8 cellular contexts compared by ENCODE assay signal in the genomic region with DNA sequence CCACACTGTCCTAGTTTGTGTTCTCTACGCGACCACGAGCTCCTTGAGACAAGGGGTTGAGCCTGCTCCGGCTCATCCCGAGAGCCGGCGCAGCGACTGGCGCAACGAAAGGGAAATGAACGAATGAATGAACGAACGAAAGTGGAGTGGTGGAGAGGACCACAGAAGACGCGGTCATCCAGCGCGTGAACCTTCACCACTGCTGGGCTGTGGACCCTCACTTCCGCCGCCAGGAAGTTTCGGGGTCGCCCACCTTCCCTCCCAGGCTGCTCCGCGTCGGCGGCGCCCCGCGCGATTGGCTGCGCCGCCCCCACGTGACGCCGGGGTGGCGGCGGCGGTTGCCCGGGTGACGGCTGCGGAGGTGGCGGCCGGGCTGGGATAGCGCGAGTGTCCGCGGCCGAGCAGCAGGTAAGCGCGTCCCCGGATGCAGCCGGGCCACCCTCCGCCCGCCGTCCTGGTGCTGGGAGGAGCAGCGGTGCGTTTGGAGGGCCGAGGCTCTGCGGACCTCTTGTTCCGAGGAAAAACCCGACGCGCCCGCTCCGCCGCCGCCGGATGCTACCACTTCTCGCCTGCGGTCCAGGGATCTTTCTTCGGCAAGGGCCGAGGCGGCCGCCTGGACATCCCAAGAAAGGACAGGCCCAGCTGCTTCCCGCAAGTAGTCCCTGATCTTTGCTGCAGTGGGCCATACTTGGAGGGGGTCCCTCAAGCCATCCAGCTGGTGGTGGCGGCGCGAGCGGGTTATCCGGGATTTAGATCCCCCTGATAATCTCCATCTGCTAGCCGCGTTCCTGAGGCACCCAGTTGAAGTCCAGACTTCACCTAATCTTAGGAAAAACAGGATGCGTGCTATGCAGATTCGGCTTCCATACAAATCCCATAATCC. TPM values are rescaled to one million over a fixed set of nuclear protein-coding genes. Genes with fewer than 3 reads are reported as not detected.
A peak's percentile ranks its signal among the peaks of the same experiment; 100 is the strongest.
DNase-seq lines count a peak whose midpoint lies in the region; ATAC-seq, FAIRE-seq and TF ChIP-seq lines count a peak whose summit lies in the region.

A gene with protein sequence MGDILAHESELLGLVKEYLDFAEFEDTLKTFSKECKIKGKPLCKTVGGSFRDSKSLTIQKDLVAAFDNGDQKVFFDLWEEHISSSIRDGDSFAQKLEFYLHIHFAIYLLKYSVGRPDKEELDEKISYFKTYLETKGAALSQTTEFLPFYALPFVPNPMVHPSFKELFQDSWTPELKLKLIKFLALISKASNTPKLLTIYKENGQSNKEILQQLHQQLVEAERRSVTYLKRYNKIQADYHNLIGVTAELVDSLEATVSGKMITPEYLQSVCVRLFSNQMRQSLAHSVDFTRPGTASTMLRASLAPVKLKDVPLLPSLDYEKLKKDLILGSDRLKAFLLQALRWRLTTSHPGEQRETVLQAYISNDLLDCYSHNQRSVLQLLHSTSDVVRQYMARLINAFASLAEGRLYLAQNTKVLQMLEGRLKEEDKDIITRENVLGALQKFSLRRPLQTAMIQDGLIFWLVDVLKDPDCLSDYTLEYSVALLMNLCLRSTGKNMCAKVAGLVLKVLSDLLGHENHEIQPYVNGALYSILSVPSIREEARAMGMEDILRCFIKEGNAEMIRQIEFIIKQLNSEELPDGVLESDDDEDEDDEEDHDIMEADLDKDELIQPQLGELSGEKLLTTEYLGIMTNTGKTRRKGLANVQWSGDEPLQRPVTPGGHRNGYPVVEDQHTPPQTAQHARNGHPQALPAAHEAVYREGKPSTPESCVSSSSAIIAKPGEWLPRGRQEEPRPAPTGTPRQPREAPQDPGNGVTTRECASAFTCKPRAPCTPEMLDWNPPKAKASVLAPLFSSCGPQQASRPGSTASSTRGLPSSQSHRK (plus strand): TSS at position 341 of the 883 bp plus-strand sequence. CDS start 7,608 bp downstream, outside the sequence.

- no peaks in the 10 kb centered on the region for H3K9me3 ChIP-seq in adipocyte (ENCODE audit: control insufficient read depth, low read length)
- no peaks in the 10 kb centered on the region for H3K9me3 ChIP-seq in heart left ventricle

- H3K36me3 Mint-ChIP-seq in HFFc6 (ENCODE audit: low read depth) (peaks cover 19% of the 10 kb centered on the region), type B pancreatic cell (peaks cover 10% of the 10 kb centered on the region)

- H3K9ac ChIP-seq in adipocyte (ENCODE audit: low read length) = peak within 1 kb of the TSS; percentile 92

- H3K9me3 Mint-ChIP-seq in HFFc6 (no peaks in the 10 kb centered on the region), type B pancreatic cell (no peaks in the 10 kb centered on the region)

- H3K27ac ChIP-seq in heart left ventricle = peak within 1 kb of the TSS in 10 of 12 donors; percentile 4 to 79 (median 46)

- WGBS in heart left ventricle, 4 donors = 0 to 2% (median 1%) methylated on average over 31 to 83 of the region's 83 CpGs

- H3K4me1 ChIP-seq in adipocyte (ENCODE audit: control insufficient read depth, insufficient read depth, low read length) (no peaks in the 10 kb centered on the region), heart left ventricle (peaks cover 0 to 17% (median 10%) of the 10 kb centered on the region in 12 donors)

- TF ChIP-seq CTCF in HFFc6 (IDR thresholded peaks at IDR 0.05) (no peak), heart left ventricle (IDR thresholded peaks at IDR 0.05) (peak in 1 of 12 donors; percentile 6), type B pancreatic cell (conservative IDR thresholded peaks at IDR 0.05) (peak; percentile 41)

- intact Hi-C loops in heart left ventricle (cut with DNase I) = loop anchor here in 3 of 10 donors (5.0 to 10.0 kb wide), 2 partner anchors 91 to 94 kb away; no protein-coding TSS in a partner anchor
- intact Hi-C loops in posterior cingulate gyrus (cut with DNase I) = loop anchor here (10.0 kb wide), 1 partner anchor 94 kb away; no protein-coding TSS in a partner anchor

- ATAC-seq in heart left ventricle = peak; percentile 81 to 99 (median 97)

- H3K4me3 ChIP-seq in adipocyte (ENCODE audit: low read length) (peak within 1 kb of the TSS; percentile 97), heart left ventricle (peak within 1 kb of the TSS; percentile 52 to 94 (median 84))

- peaks cover 37% of the 10 kb centered on the region for H3K4me1 Mint-ChIP-seq in HFFc6 (ENCODE audit: low read depth)
- peaks cover 12% of the 10 kb centered on the region for H3K4me1 Mint-ChIP-seq in type B pancreatic cell (ENCODE audit: unreplicated experiment)

- no peaks in the 10 kb centered on the region for H3K27me3 ChIP-seq in adipocyte (replicated peaks; ENCODE audit: control insufficient read depth, insufficient read depth, low read length)
- H3K27me3 ChIP-seq in heart left ventricle = no peaks in the 10 kb centered on the region

- H3K4me3 Mint-ChIP-seq in HFFc6 (peak within 1 kb of the TSS; percentile 94), type B pancreatic cell (peak within 1 kb of the TSS; percentile 96)

- DNase-seq in GM12891 (ENCODE audit: insufficient read length, low spot score) = peak; percentile 94
- peak; percentile 43 for DNase-seq in HFFc6
- DNase-seq in NAMALWA (ENCODE audit: low spot score) = peak; percentile 77
- DNase-seq in T follicular helper cell (ENCODE audit: low read depth) = peak; percentile 47
- peak; percentile 89 for DNase-seq in adipocyte (ENCODE audit: low read depth)
- DNase-seq in heart left ventricle = peak; percentile 70 to 88 (median 80)
- DNase-seq in posterior cingulate gyrus = peak; percentile 64 to 97 (median 80)
- peak; percentile 86 for DNase-seq in type B pancreatic cell (ENCODE audit: extremely low spot score, unreplicated experiment)

- H3K27ac Mint-ChIP-seq in HFFc6 (peak within 1 kb of the TSS; percentile 85), type B pancreatic cell (peak within 1 kb of the TSS; percentile 82)

- FAIRE-seq in GM12891 (lab: Jason Lieb, UNC) = peak; percentile 99

- TF ChIP-seq POLR2A in GM12891 (IDR thresholded peaks at IDR 0.05; ENCODE audit: low read depth, low read length) (peak; percentile 90), heart left ventricle (IDR thresholded peaks at IDR 0.05) (peak in 1 of 2 donors; percentile 41)

- no peaks in the 10 kb centered on the region for H3K36me3 ChIP-seq in adipocyte (ENCODE audit: control insufficient read depth, insufficient read depth, low read length, severe bottlenecking)
- no peaks in the 10 kb centered on the region for H3K36me3 ChIP-seq in heart left ventricle

- H3K27me3 Mint-ChIP-seq in HFFc6 (ENCODE audit: insufficient read depth) (no peaks in the 10 kb centered on the region; the same call in 1 of the 2 replicates), type B pancreatic cell (peaks cover 3% of the 10 kb centered on the region)

TF ChIP-seq in GM12891, 5 proteins besides CTCF, POLR2A, EP300 and RAD21:
- peak; percentile 64; the same call in 1 of the 2 replicates for TF ChIP-seq POU2F2 (IDR thresholded peaks at IDR 0.05; ENCODE audit: low read depth, low read length)
- TF ChIP-seq SPI1 (IDR thresholded peaks at IDR 0.05; ENCODE audit: low read depth, low read length) = peak; percentile 65
- TF ChIP-seq TAF1 (IDR thresholded peaks at IDR 0.05; ENCODE audit: low read depth, low read length) = no peak; the same call in 1 of the 2 replicates
- TF ChIP-seq POLR2AphosphoS5 (IDR thresholded peaks at IDR 0.05; ENCODE audit: low read depth, low read length) = peak; percentile 90

RNA-seq across cellular contexts. Expression of the gene that starts here (rescaled TPM):
- 9.8 TPM for polyA plus RNA-seq in GM12891 (2012; ENCODE audit: low read depth, missing spikeins)
- total RNA-seq in HFFc6 (2021; fragmentation: NEBNext Ultra II Directional; extraction: Animal tissue kit (Norgen Biotek cat#: 25700)) = 10 to 100 TPM; 49.3 to 93.2 (median 55.7) TPM
- total RNA-seq in heart left ventricle (1 to 10 TPM; 1.3 to 4.7 (median 3.4) TPM), type B pancreatic cell (ENCODE audit: low replicate concordance) (22.0 and 35.2 TPM in 2 replicates)
- polyA plus RNA-seq in heart left ventricle = 1 to 10 TPM in 1 of 2 donors, under 1 TPM in 1; 0.95 to 2.4 TPM

Comparison
In these comparisons a context has a peak if more than half of its experiments do, and no peak if none do; other contexts are left out.
1. Peak in every context shown above with its lines: DNase-seq, ATAC-seq, H3K4me3 ChIP-seq and H3K27ac ChIP-seq.
2. DNase-seq: peak in every context shown above with its lines; median percentile 94 in GM12891; 89 in adipocyte; 86 in type B pancreatic cell; 80 in heart left ventricle; 80 in posterior cingulate gyrus; 77 in NAMALWA; 47 in T follicular helper cell; 43 in HFFc6.